Comparison of ENCODE assay signal across 20 cellular contexts in genomic region chr9:135414293-135414692, GRCh38.
A peak's percentile ranks its signal among the peaks of the same experiment; 100 is the strongest.
DNase-seq lines count a peak whose midpoint lies in the region; ATAC-seq, FAIRE-seq and TF ChIP-seq lines count a peak whose summit lies in the region.
"Had no signal": no experiment of that assay in that cellular context is flagged by ENCODE, and none has a peak within 500 bp of the region (broad histone marks: within the 10 kb centered on the region; RNA-seq: fewer than 3 reads in every experiment).

No MANE protein-coding gene starts in this region.

- no peak for FAIRE-seq in K562 (lab: Jason Lieb, UNC)
- FAIRE-seq: H54 had no signal

- peaks cover 3% of the 10 kb centered on the region for H3K9me1 ChIP-seq in K562 (ENCODE audit: control insufficient read depth, insufficient read depth, low read length)

- intact Hi-C loops in K562 (cut with micrococcal nuclease), result loop anchor here (10.0 kb wide), 1 partner anchor 719 kb away; no protein-coding TSS in a partner anchor

- ATAC-seq in K562 (no peak), GM21737 (IDR thresholded peaks at IDR 0.05; ENCODE audit: unreplicated experiment) (no peak), HG03460 (IDR thresholded peaks at IDR 0.05; ENCODE audit: unreplicated experiment) (no peak)
- ATAC-seq: PC-3, Right ventricle myocardium inferior had no signal

- H3K9me3 ChIP-seq in K562 (replicated peaks; ENCODE audit: control insufficient read depth, insufficient read depth, low read depth, low read length), result no peaks in the 10 kb centered on the region

- no peak for TF ChIP-seq CTCF in K562 (IDR thresholded peaks at IDR 0.05 in 2 of 3, conservative IDR thresholded peaks at IDR 0.05 in 1 of 3; ENCODE audit: insufficient read depth in 2 of 3, low read depth in 1 of 3, low read length in 3 of 3)

- CTCF ChIA-PET in K562 (lab: Yijun Ruan, JAX; ENCODE audit: low intra/inter-chr PET ratio), result interaction anchor here (0.9 kb wide), 1 partner anchor 27 kb away, joined by 3 read pairs; no protein-coding TSS in a partner anchor

- H3K4me3 ChIP-seq in K562, result no peak overlapping the region
- H3K4me3 ChIP-seq: SK-N-MC had no signal

- DNase-seq in D341Med (ENCODE audit: low spot score), result peak; percentile 8
- DNase-seq in K562 (ENCODE audit: extremely low read depth in 1 of 4, low spot score in 3 of 4), result no peak
- peak; percentile 3 for DNase-seq in iPS-NIHi11 (ENCODE audit: low spot score)
- no peak for DNase-seq in activated CD4-positive, alpha-beta T cell treated with anti-CD3 and anti-CD28 coated beads for 1 hour
- DNase-seq: COR-L47, DMS153, EL, Kasumi-1, NCI-H1436, NCI-H2029 treated with DMSO at 0.1 percent for 48 hours, NCI-H510A, NCI-H774, PC-3, T-helper 1 cell had no signal

- no peak for TF ChIP-seq POLR2A in K562 (conservative IDR thresholded peaks at IDR 0.05)

- WGBS in K562 (ENCODE audit: insufficient coverage, low coverage, missing lambda C conversion rate), result 40% methylated on average over 13 of the region's 13 CpGs

- TF ChIP-seq EP300 in Ishikawa (IDR thresholded peaks at IDR 0.05; ENCODE audit: borderline replicate concordance), result no peak
- TF ChIP-seq EP300 in K562 (IDR thresholded peaks at IDR 0.05; ENCODE audit: low read length), result no peak

- H3K9ac ChIP-seq in K562 (ENCODE audit: insufficient read depth in 1 of 2, low read depth in 2 of 2, low read length in 2 of 2), result no peak overlapping the region

- H3K4me2 ChIP-seq in K562 (ENCODE audit: insufficient read depth, low read length), result no peak overlapping the region

- H3K4me1 ChIP-seq in K562 (replicated peaks in 1 of 2; ENCODE audit: control insufficient read depth in 2 of 2, insufficient read depth in 2 of 2, low read length in 2 of 2), result peaks cover 4 to 30% of the 10 kb centered on the region in 2 experiments; a peak in 2 of 5 replicates

- H3K36me3 ChIP-seq in K562 (ENCODE audit: control insufficient read depth, insufficient read depth, low read length), result no peaks in the 10 kb centered on the region

- peaks cover 0 to 19% of the 10 kb centered on the region in 2 experiments; a peak in 2 of 5 replicates for H3K27me3 ChIP-seq in K562 (ENCODE audit: control insufficient read depth in 2 of 2, insufficient read depth in 2 of 2, low read length in 2 of 2)

- TF ChIP-seq RAD21 in Ishikawa (IDR thresholded peaks at IDR 0.05; ENCODE audit: low read depth) (no peak), K562 (CRISPR knock-in tag; conservative IDR thresholded peaks at IDR 0.05 in 1 of 2, IDR thresholded peaks at IDR 0.05 in 1 of 2) (no peak)

- H3K79me2 ChIP-seq in K562 (ENCODE audit: control insufficient read depth, insufficient read depth, low read length), result no peaks in the 10 kb centered on the region

- POLR2A ChIA-PET in K562 (lab: Yijun Ruan, JAX), result no interaction called here

- no TSS peak for BruUV-seq in K562 (replicated peaks; lab: Mats Ljungman, UMichigan)

- in situ Hi-C loops in K562 (cut with MboI), result loop anchor here (5.0 kb wide), 1 partner anchor 327 kb away; the partner anchor contains the start of gene OLFM1

- H3K27ac ChIP-seq in K562 (ENCODE audit: extremely low read depth, low read depth, low read length), result no peak overlapping the region
- H3K27ac ChIP-seq: SK-N-MC had no signal

- no peak overlapping the region for H2AFZ ChIP-seq in K562 (ENCODE audit: low read depth, low read length)

- H4K20me1 ChIP-seq in K562 (replicated peaks; ENCODE audit: control insufficient read depth, insufficient read depth, low read length), result 0 out of 2 replicates have a peak, but pooled peaks cover 5% of the 10 kb centered on the region

TF ChIP-seq in Ishikawa, 13 proteins besides CTCF, POLR2A, EP300 and RAD21:
- TF ChIP-seq ZBTB7A (IDR thresholded peaks at IDR 0.05; ENCODE audit: low read depth), result no peak
- peak; percentile 44; the same call in 1 of the 2 replicates for TF ChIP-seq CEBPB (IDR thresholded peaks at IDR 0.05)
- TF ChIP-seq CREB1 (IDR thresholded peaks at IDR 0.05; ENCODE audit: low read depth), result no peak
- no peak for TF ChIP-seq MAX (IDR thresholded peaks at IDR 0.05)

TF ChIP-seq in K562, 482 proteins besides CTCF, POLR2A, EP300 and RAD21:
- TF ChIP-seq HCFC1 (IDR thresholded peaks at IDR 0.05; ENCODE audit: low read depth, low read length) (no peak), CEBPB (tag; IDR thresholded peaks at IDR 0.05) (peak; percentile 92), POLR2G (IDR thresholded peaks at IDR 0.05; ENCODE audit: low read depth, low read length) (no peak), CEBPG (CRISPR knock-in tag; IDR thresholded peaks at IDR 0.05) (peak; percentile 55; the same call in 1 of the 2 replicates), CEBPG (tag; conservative IDR thresholded peaks at IDR 0.05 in 1 of 2, IDR thresholded peaks at IDR 0.05 in 1 of 2) (peak; percentile 67 to 75)
TF ChIP-seq in K562: peak in this region for 2.

Comparison
In these comparisons a context has a peak if more than half of its experiments do, and no peak if none do; other contexts are left out.
1. DNase-seq: peak in D341Med (single experiment) and iPS-NIHi11 (single experiment); none in K562 (0 of 4) and activated CD4-positive, alpha-beta T cell treated with anti-CD3 and anti-CD28 coated beads for 1 hour (single experiment).